In genomic region chr17:50660887-50661345, GRCh38 we compare ENCODE assay signal across 10 cellular contexts. TPM values are rescaled to one million over a fixed set of nuclear protein-coding genes. Genes with fewer than 3 reads are reported as not detected.
DNase-seq lines count a peak whose midpoint lies in the region; ATAC-seq and TF ChIP-seq lines count a peak whose summit lies in the region.
"Had no signal": no experiment of that assay in that cellular context is flagged by ENCODE, and none has a peak within 500 bp of the region (broad histone marks: within the 10 kb centered on the region; RNA-seq: fewer than 3 reads in every experiment).

No MANE protein-coding gene starts in this region.

- peaks cover 9% of the 10 kb centered on the region; the same call in 1 of the 2 replicates for H3K36me3 Mint-ChIP-seq in HFFc6 (ENCODE audit: low read depth)
- H3K36me3 Mint-ChIP-seq in activated CD8-positive, alpha-beta T cell treated with anti-CD3 and anti-CD28 coated beads for 36 hours (ENCODE audit: low read depth): no peaks in the 10 kb centered on the region

- no peaks in the 10 kb centered on the region for H3K9me3 ChIP-seq in right atrium auricular region
- no peaks in the 10 kb centered on the region for H3K9me3 ChIP-seq in spleen

- DNase-seq in HFFc6 (no peak), right atrium auricular region (ENCODE audit: low spot score) (no peak), spleen (no peak), SK-N-DZ (ENCODE audit: low spot score) (no peak), H4 (ENCODE audit: low spot score) (no peak)
- no peak for DNase-seq in activated CD8-positive, alpha-beta T cell treated with anti-CD3 and anti-CD28 coated beads for 36 hours
- DNase-seq: NCI-H2227 treated with DMSO at 0.1 percent for 48 hours had no signal

- H3K27ac Mint-ChIP-seq in HFFc6: peak overlapping the region; percentile 96
- peak overlapping the region; percentile 51 for H3K27ac Mint-ChIP-seq in activated CD8-positive, alpha-beta T cell treated with anti-CD3 and anti-CD28 coated beads for 36 hours

- 41 to 73% (median 51%) methylated on average over 9 to 10 of the region's 10 CpGs for WGBS in spleen, 5 donors

- TF ChIP-seq CTCF in HFFc6 (IDR thresholded peaks at IDR 0.05) (no peak), right atrium auricular region (IDR thresholded peaks at IDR 0.05) (no peak), spleen (IDR thresholded peaks at IDR 0.05 in 8 of 11, conservative IDR thresholded peaks at IDR 0.05 in 3 of 11) (no peak)
- no peak for TF ChIP-seq CTCF in activated CD8-positive, alpha-beta T cell treated with anti-CD3 and anti-CD28 coated beads for 36 hours (IDR thresholded peaks at IDR 0.05)

- ATAC-seq in activated CD8-positive, alpha-beta T cell treated with anti-CD3 and anti-CD28 coated beads for 36 hours: no peak
- ATAC-seq in GM18520 (IDR thresholded peaks at IDR 0.05; ENCODE audit: unreplicated experiment) (no peak), HG02759 (IDR thresholded peaks at IDR 0.05; ENCODE audit: unreplicated experiment) (no peak)

- H3K4me1 ChIP-seq in right atrium auricular region (peaks cover 0 to 41% of the 10 kb centered on the region in 2 donors), spleen (peaks cover 9 to 57% (median 37%) of the 10 kb centered on the region in 6 donors)

- H3K4me3 ChIP-seq in right atrium auricular region (no peak overlapping the region), spleen (no peak overlapping the region)

- no peaks in the 10 kb centered on the region for H3K36me3 ChIP-seq in right atrium auricular region
- H3K36me3 ChIP-seq in spleen: no peaks in the 10 kb centered on the region

- H3K27ac ChIP-seq in right atrium auricular region (peak overlapping the region; percentile 76 to 82), spleen (peak overlapping the region; percentile 29 to 85 (median 72))

- H3K4me1 Mint-ChIP-seq in HFFc6 (ENCODE audit: low read depth): peaks cover 50% of the 10 kb centered on the region
- peaks cover 12% of the 10 kb centered on the region for H3K4me1 Mint-ChIP-seq in activated CD8-positive, alpha-beta T cell treated with anti-CD3 and anti-CD28 coated beads for 36 hours (ENCODE audit: low read depth)

- CTCF ChIA-PET in activated CD8-positive, alpha-beta T cell treated with anti-CD3 and anti-CD28 coated beads for 36 hours (lab: Charles Lee): interaction anchor here (1.0 to 2.3 kb wide), 2 partner anchors 9 to 35 kb away, joined by 5 to 6 read pairs; no protein-coding TSS in a partner anchor

- intact Hi-C loops in activated CD8-positive, alpha-beta T cell treated with anti-CD3 and anti-CD28 coated beads for 36 hours (cut with micrococcal nuclease): no loop called here
- intact Hi-C loops in spleen (cut with DNase I; ENCODE audit: low total_unique reads): no loop called here

- TF ChIP-seq POLR2A in spleen (IDR thresholded peaks at IDR 0.05): no peak

- H3K27me3 ChIP-seq in right atrium auricular region (no peaks in the 10 kb centered on the region), spleen (replicated peaks in 1 of 7) (no peaks in the 10 kb centered on the region)

- POLR2A ChIA-PET in activated CD8-positive, alpha-beta T cell treated with anti-CD3 and anti-CD28 coated beads for 36 hours (lab: Charles Lee): no interaction called here

- H3K4me3 Mint-ChIP-seq in HFFc6: peak overlapping the region; percentile 71
- H3K4me3 Mint-ChIP-seq in activated CD8-positive, alpha-beta T cell treated with anti-CD3 and anti-CD28 coated beads for 36 hours: no peak overlapping the region

- H3K27me3 Mint-ChIP-seq in HFFc6 (ENCODE audit: insufficient read depth): peaks cover 2% of the 10 kb centered on the region; the same call in 1 of the 2 replicates
- peaks cover 1% of the 10 kb centered on the region for H3K27me3 Mint-ChIP-seq in activated CD8-positive, alpha-beta T cell treated with anti-CD3 and anti-CD28 coated beads for 36 hours

- H3K9me3 Mint-ChIP-seq in HFFc6: no peaks in the 10 kb centered on the region
- no peaks in the 10 kb centered on the region for H3K9me3 Mint-ChIP-seq in activated CD8-positive, alpha-beta T cell treated with anti-CD3 and anti-CD28 coated beads for 36 hours

RNA-seq across cellular contexts. Expression of gene ABCC3, which starts 26.2 kb away (rescaled TPM):
- 10 to 100 TPM; 18.4 to 23.6 (median 21.3) TPM for total RNA-seq in HFFc6 (2021; fragmentation: NEBNext Ultra II Directional; extraction: Animal tissue kit (Norgen Biotek cat#: 25700))
- not detected for total RNA-seq in activated CD8-positive, alpha-beta T cell treated with anti-CD3 and anti-CD28 coated beads for 36 hours
- 1 to 10 TPM; 1.4 to 4.5 TPM for total RNA-seq in right atrium auricular region
- total RNA-seq in spleen: 10 to 100 TPM; 28.4 to 37.1 (median 32.0) TPM
- polyA plus RNA-seq in spleen: 10 to 100 TPM in 2 of 3 donors, 1 to 10 TPM in 1; 8.6 to 16.6 (median 15.2) TPM
- 0.57 and 0.93 TPM in 2 replicates for polyA plus RNA-seq in SK-N-DZ (2014; cell fraction: cytosol; rRNA removed)
- polyA plus RNA-seq in SK-N-DZ (2014; cell fraction: nucleus; rRNA removed): 0.82 and 2.0 TPM in 2 replicates
- total RNA-seq in H4 (2014; rRNA removed; shearing (Covaris generic)): 15.2 and 16.0 TPM in 2 replicates
- total RNA-seq: T-helper 2 cell treated with Interferon-gamma antibody and Interleukin-4, amounts not matched to agents 100 ng/mL and 5 ng/mL, for 36 hours had no signal

RNA-seq across cellular contexts. Expression of gene ANKRD40, which starts 46.8 kb away (rescaled TPM):
- total RNA-seq in HFFc6 (2021; fragmentation: NEBNext Ultra II Directional; extraction: Animal tissue kit (Norgen Biotek cat#: 25700)): 10 to 100 TPM; 43.1 to 48.4 (median 46.6) TPM
- 10 to 100 TPM; 26.3 to 27.3 TPM for total RNA-seq in activated CD8-positive, alpha-beta T cell treated with anti-CD3 and anti-CD28 coated beads for 36 hours
- 10 to 100 TPM; 30.5 to 33.8 TPM for total RNA-seq in right atrium auricular region
- total RNA-seq in spleen: 10 to 100 TPM; 33.5 to 54.6 (median 47.1) TPM
- polyA plus RNA-seq in spleen: 10 to 100 TPM in 1 of 3 donors, 1 to 10 TPM in 2; 6.8 to 16.5 (median 7.2) TPM
- polyA plus RNA-seq in SK-N-DZ (2014; cell fraction: cytosol; rRNA removed): 40.5 and 44.8 TPM in 2 replicates
- 17.1 and 19.5 TPM in 2 replicates for polyA plus RNA-seq in SK-N-DZ (2014; cell fraction: nucleus; rRNA removed)
- 34.6 and 36.3 TPM in 2 replicates for total RNA-seq in H4 (2014; rRNA removed; shearing (Covaris generic))

RNA-seq across cellular contexts. Expression of gene LUC7L3, which starts 58.5 kb away (rescaled TPM):
- 10 to 100 TPM; 54.0 to 76.3 (median 59.1) TPM for total RNA-seq in HFFc6 (2021; fragmentation: NEBNext Ultra II Directional; extraction: Animal tissue kit (Norgen Biotek cat#: 25700))
- total RNA-seq in activated CD8-positive, alpha-beta T cell treated with anti-CD3 and anti-CD28 coated beads for 36 hours: 100 to 1,000 TPM; 148 to 160 TPM
- total RNA-seq in right atrium auricular region: 10 to 100 TPM; 19.6 to 31.3 TPM
- 100 to 1,000 TPM; 121 to 223 (median 153) TPM for total RNA-seq in spleen
- 100 to 1,000 TPM in 2 of 3 donors, 10 to 100 TPM in 1; 91.2 to 141 (median 103) TPM for polyA plus RNA-seq in spleen
- 165 and 184 TPM in 2 replicates for polyA plus RNA-seq in SK-N-DZ (2014; cell fraction: cytosol; rRNA removed)
- 1,147 and 2,499 TPM in 2 replicates for polyA plus RNA-seq in SK-N-DZ (2014; cell fraction: nucleus; rRNA removed)
- total RNA-seq in H4 (2014; rRNA removed; shearing (Covaris generic)): 18.7 and 23.7 TPM in 2 replicates
